Comparison of ENCODE assay signal across 14 cellular contexts in genomic region chr18:26228562-26229260, GRCh38. TPM values are rescaled to one million over a fixed set of nuclear protein-coding genes. Genes with fewer than 3 reads are reported as not detected.
A peak's percentile ranks its signal among the peaks of the same experiment; 100 is the strongest.
DNase-seq lines count a peak whose midpoint lies in the region; ATAC-seq and TF ChIP-seq lines count a peak whose summit lies in the region.
"Had no signal": no experiment of that assay in that cellular context is flagged by ENCODE, and none has a peak within 500 bp of the region (broad histone marks: within the 10 kb centered on the region; RNA-seq: fewer than 3 reads in every experiment).

No MANE protein-coding gene starts in this region.

- no peak overlapping the region for H3K27ac ChIP-seq in left ventricle myocardium inferior (replicated peaks)
- H3K27ac ChIP-seq: neutrophil had no signal

- DNase-seq in activated T-cell treated with anti-CD3 and anti-CD28 coated beads, Interleukin-2, amount 50 U/mL, for 4 hours, result no peak
- no peak for DNase-seq in activated T-cell treated with anti-CD3 and anti-CD28 coated beads for 4 hours
- DNase-seq in activated T-helper 2 cell treated with anti-CD3 and anti-CD28 coated beads, Interferon-gamma antibody, Interleukin-2, Interleukin-4, amounts not matched to agents 10 μg/mL and 5 μg/mL and 100 μg/mL, durations not matched to agents 14 hours and 24 hours and 36 hours (ENCODE audit: low spot score), result no peak
- no peak for DNase-seq in stimulated activated naive B cell treated with anti-CD40 and anti-IgM and Interleukin-4, amounts not matched to agents 10 μg/mL and 1 μg/mL and 100 μg/mL, for 72 hours
- DNase-seq in GM19238 (ENCODE audit: insufficient read length, low spot score), result no peak
- DNase-seq in left ventricle myocardium inferior, result no peak
- DNase-seq: kidney; NCI-H1048; NCI-H524 treated with DMSO at 0.1 percent for 48 hours; stimulated activated CD4-positive, alpha-beta T cell treated with anti-CD3 and anti-CD28 coated beads, Interleukin-2, amount 100 ng/mL, for 24 hours had no signal

- H3K9me3 ChIP-seq in Loucy (ENCODE audit: insufficient read depth, low read depth, low read length), result 0 out of 2 replicates have a peak, but pooled peaks cover 6% of the 10 kb centered on the region
- H3K9me3 ChIP-seq in left ventricle myocardium inferior (replicated peaks), result no peaks in the 10 kb centered on the region
- H3K9me3 ChIP-seq: neutrophil had no signal

- H3K4me3 Mint-ChIP-seq in activated T-cell treated with anti-CD3 and anti-CD28 coated beads, Interleukin-2, amount 50 U/mL, for 4 hours, result peak overlapping the region; percentile 95
- H3K4me3 Mint-ChIP-seq in activated T-helper 2 cell treated with anti-CD3 and anti-CD28 coated beads, Interferon-gamma antibody, Interleukin-2, Interleukin-4, amounts not matched to agents 10 μg/mL and 5 μg/mL and 100 μg/mL, durations not matched to agents 14 hours and 24 hours and 36 hours (ENCODE audit: low read depth), result peak overlapping the region; percentile 94
- H3K4me3 Mint-ChIP-seq in stimulated activated naive B cell treated with anti-CD40 and anti-IgM and Interleukin-4, amounts not matched to agents 10 μg/mL and 1 μg/mL and 100 μg/mL, for 72 hours, result peak overlapping the region; percentile 25 to 91

- H3K27me3 Mint-ChIP-seq in activated T-cell treated with anti-CD3 and anti-CD28 coated beads, Interleukin-2, amount 50 U/mL, for 4 hours (ENCODE audit: low read depth), result no peaks in the 10 kb centered on the region
- peaks cover 3% of the 10 kb centered on the region for H3K27me3 Mint-ChIP-seq in activated T-helper 2 cell treated with anti-CD3 and anti-CD28 coated beads, Interferon-gamma antibody, Interleukin-2, Interleukin-4, amounts not matched to agents 10 μg/mL and 5 μg/mL and 100 μg/mL, durations not matched to agents 14 hours and 24 hours and 36 hours (ENCODE audit: low read depth)
- H3K27me3 Mint-ChIP-seq in stimulated activated naive B cell treated with anti-CD40 and anti-IgM and Interleukin-4, amounts not matched to agents 10 μg/mL and 1 μg/mL and 100 μg/mL, for 72 hours, result no peaks in the 10 kb centered on the region

- H3K27ac Mint-ChIP-seq in activated T-helper 2 cell treated with anti-CD3 and anti-CD28 coated beads, Interferon-gamma antibody, Interleukin-2, Interleukin-4, amounts not matched to agents 10 μg/mL and 5 μg/mL and 100 μg/mL, durations not matched to agents 14 hours and 24 hours and 36 hours, result no peak overlapping the region
- no peak overlapping the region for H3K27ac Mint-ChIP-seq in stimulated activated naive B cell treated with anti-CD40 and anti-IgM and Interleukin-4, amounts not matched to agents 10 μg/mL and 1 μg/mL and 100 μg/mL, for 72 hours

- no peaks in the 10 kb centered on the region for H3K36me3 ChIP-seq in Loucy (ENCODE audit: insufficient read depth, low read length)
- no peaks in the 10 kb centered on the region for H3K36me3 ChIP-seq in left ventricle myocardium inferior
- H3K36me3 ChIP-seq: neutrophil had no signal

- ATAC-seq in activated T-cell treated with anti-CD3 and anti-CD28 coated beads, Interleukin-2, amount 50 U/mL, for 4 hours, result peak; percentile 19 to 23
- ATAC-seq in stimulated activated naive B cell treated with anti-CD40 and anti-IgM and Interleukin-4, amounts not matched to agents 10 μg/mL and 1 μg/mL and 100 μg/mL, for 72 hours (replicated peaks), result no peak
- ATAC-seq in GM19452 (IDR thresholded peaks at IDR 0.05; ENCODE audit: unreplicated experiment), result no peak
- ATAC-seq: SK-N-SH treated with all-trans-retinoic acid at 6 μM for 48 hours had no signal

- intact Hi-C loops in activated T-helper 2 cell treated with anti-CD3 and anti-CD28 coated beads, Interferon-gamma antibody, Interleukin-2, Interleukin-4, amounts not matched to agents 10 μg/mL and 5 μg/mL and 100 μg/mL, durations not matched to agents 14 hours and 24 hours and 36 hours (cut with micrococcal nuclease), result loop anchor here (10.0 kb wide), 1 partner anchor 1146 kb away; no protein-coding TSS in a partner anchor
- intact Hi-C loops in left ventricle myocardium inferior (cut with micrococcal nuclease), result no loop called here

- H3K9ac ChIP-seq in Loucy (ENCODE audit: low read depth, low read length, poor library complexity, severe bottlenecking), result peak overlapping the region; percentile 81

- H3K4me3 ChIP-seq in Loucy (ENCODE audit: low read length, poor library complexity, severe bottlenecking) (peak overlapping the region; percentile 78), left ventricle myocardium inferior (no peak overlapping the region)

- H3F3A ChIP-seq in Loucy (ENCODE audit: low read depth), result no peaks in the 10 kb centered on the region

- H3K4me1 Mint-ChIP-seq in activated T-cell treated with anti-CD3 and anti-CD28 coated beads, Interleukin-2, amount 50 U/mL, for 4 hours (ENCODE audit: low read depth), result peaks cover 47% of the 10 kb centered on the region
- H3K4me1 Mint-ChIP-seq in activated T-helper 2 cell treated with anti-CD3 and anti-CD28 coated beads, Interferon-gamma antibody, Interleukin-2, Interleukin-4, amounts not matched to agents 10 μg/mL and 5 μg/mL and 100 μg/mL, durations not matched to agents 14 hours and 24 hours and 36 hours (ENCODE audit: low read depth), result peaks cover 32% of the 10 kb centered on the region
- peaks cover 33 to 38% of the 10 kb centered on the region in 2 donors for H3K4me1 Mint-ChIP-seq in stimulated activated naive B cell treated with anti-CD40 and anti-IgM and Interleukin-4, amounts not matched to agents 10 μg/mL and 1 μg/mL and 100 μg/mL, for 72 hours

- H3K79me2 ChIP-seq in Loucy (ENCODE audit: insufficient read depth, low read length), result peaks cover 67% of the 10 kb centered on the region

- no peak overlapping the region for H2AFZ ChIP-seq in Loucy (ENCODE audit: low read length)

- H3K9me2 ChIP-seq in Loucy (replicated peaks; ENCODE audit: low read depth, low read length), result no peaks in the 10 kb centered on the region

- no peak for TF ChIP-seq CTCF in Loucy (conservative IDR thresholded peaks at IDR 0.05; ENCODE audit: low read length)
- TF ChIP-seq CTCF in left ventricle myocardium inferior (IDR thresholded peaks at IDR 0.05; ENCODE audit: borderline replicate concordance), result no peak

- no peaks in the 10 kb centered on the region for H3K9me3 Mint-ChIP-seq in activated T-cell treated with anti-CD3 and anti-CD28 coated beads, Interleukin-2, amount 50 U/mL, for 4 hours
- H3K9me3 Mint-ChIP-seq in activated T-helper 2 cell treated with anti-CD3 and anti-CD28 coated beads, Interferon-gamma antibody, Interleukin-2, Interleukin-4, amounts not matched to agents 10 μg/mL and 5 μg/mL and 100 μg/mL, durations not matched to agents 14 hours and 24 hours and 36 hours, result no peaks in the 10 kb centered on the region
- H3K9me3 Mint-ChIP-seq in stimulated activated naive B cell treated with anti-CD40 and anti-IgM and Interleukin-4, amounts not matched to agents 10 μg/mL and 1 μg/mL and 100 μg/mL, for 72 hours, result peaks cover 0 to 1% of the 10 kb centered on the region in 2 donors

- peaks cover 7% of the 10 kb centered on the region for H3K36me3 Mint-ChIP-seq in activated T-cell treated with anti-CD3 and anti-CD28 coated beads, Interleukin-2, amount 50 U/mL, for 4 hours (ENCODE audit: insufficient read depth)
- peaks cover 14% of the 10 kb centered on the region for H3K36me3 Mint-ChIP-seq in activated T-helper 2 cell treated with anti-CD3 and anti-CD28 coated beads, Interferon-gamma antibody, Interleukin-2, Interleukin-4, amounts not matched to agents 10 μg/mL and 5 μg/mL and 100 μg/mL, durations not matched to agents 14 hours and 24 hours and 36 hours (ENCODE audit: low read depth)
- peaks cover 4 to 9% of the 10 kb centered on the region in 2 donors for H3K36me3 Mint-ChIP-seq in stimulated activated naive B cell treated with anti-CD40 and anti-IgM and Interleukin-4, amounts not matched to agents 10 μg/mL and 1 μg/mL and 100 μg/mL, for 72 hours

- H3K4me1 ChIP-seq in Loucy (ENCODE audit: insufficient read depth, low read length, poor library complexity, severe bottlenecking), result peaks cover 46% of the 10 kb centered on the region
- H3K4me1 ChIP-seq in left ventricle myocardium inferior, result peaks cover 31% of the 10 kb centered on the region

- peak overlapping the region; percentile 83 for H3K4me2 ChIP-seq in Loucy (ENCODE audit: low read depth, low read length, poor library complexity, severe bottlenecking)

- H4K20me1 ChIP-seq in Loucy (ENCODE audit: insufficient read depth, low read length, poor library complexity, severe bottlenecking), result peaks cover 28% of the 10 kb centered on the region

- H3K27me3 ChIP-seq in Loucy (ENCODE audit: insufficient read depth, low read length, poor library complexity, severe bottlenecking) (no peaks in the 10 kb centered on the region), left ventricle myocardium inferior (ENCODE audit: low read depth) (no peaks in the 10 kb centered on the region)

RNA-seq across cellular contexts. Expression of gene TAF4B, which starts 2.5 kb away (rescaled TPM):
- total RNA-seq in activated T-cell treated with anti-CD3 and anti-CD28 coated beads, Interleukin-2, amount 50 U/mL, for 4 hours, result 10 to 100 TPM; 22.5 to 27.2 (median 23.0) TPM
- 14.9 and 16.1 TPM in 2 replicates for total RNA-seq in activated T-helper 2 cell treated with anti-CD3 and anti-CD28 coated beads, Interferon-gamma antibody, Interleukin-2, Interleukin-4, amounts not matched to agents 10 μg/mL and 5 μg/mL and 100 μg/mL, durations not matched to agents 14 hours and 24 hours and 36 hours
- 1.1 TPM for total RNA-seq in left ventricle myocardium inferior

Comparison
In these comparisons a context has a peak if more than half of its experiments do, and no peak if none do; other contexts are left out.
1. ATAC-seq: peak in activated T-cell treated with anti-CD3 and anti-CD28 coated beads, Interleukin-2, amount 50 U/mL, for 4 hours (2 of 2); none in stimulated activated naive B cell treated with anti-CD40 and anti-IgM and Interleukin-4, amounts not matched to agents 10 μg/mL and 1 μg/mL and 100 μg/mL, for 72 hours (0 of 2) and GM19452 (single experiment).
2. Peak in every context shown above with its lines, with median percentiles within 50 percentile points of each other: H3K4me3 Mint-ChIP-seq.